In genomic region chr5:142644640-142645361, GRCh38 we compare ENCODE assay signal across 11 cellular contexts. TPM values are rescaled to one million over a fixed set of nuclear protein-coding genes. Genes with fewer than 3 reads are reported as not detected.
DNase-seq lines count a peak whose midpoint lies in the region; ATAC-seq and TF ChIP-seq lines count a peak whose summit lies in the region.
"Had no signal": no experiment of that assay in that cellular context is flagged by ENCODE, and none has a peak within 500 bp of the region (broad histone marks: within the 10 kb centered on the region; RNA-seq: fewer than 3 reads in every experiment).

No MANE protein-coding gene starts in this region.

- H3K9me3 ChIP-seq in MG63 (no peaks in the 10 kb centered on the region; the same call in 1 of the 2 replicates), mesodermal cell (ENCODE audit: control insufficient read depth, low read length) (no peaks in the 10 kb centered on the region)

- no peak for ATAC-seq in HG03097 (IDR thresholded peaks at IDR 0.05; ENCODE audit: low FRiP score, unreplicated experiment)

- H3K27ac Mint-ChIP-seq in CD14-positive monocyte, result no peak overlapping the region

- no peak overlapping the region for H3K4me3 Mint-ChIP-seq in CD14-positive monocyte

- H3K27ac ChIP-seq in mesodermal cell (ENCODE audit: low read depth, low read length, severe bottlenecking), result peak overlapping the region; percentile 81

- 48 to 75% methylated on average over 7 to 9 of the region's 10 CpGs for WGBS in mesodermal cell (ENCODE audit: insufficient coverage in 2 of 2), 2 experiments

- TF ChIP-seq CTCF in CD14-positive monocyte (IDR thresholded peaks at IDR 0.05) (no peak), GM13976 (IDR thresholded peaks at IDR 0.05; ENCODE audit: borderline replicate concordance, control extremely low read depth, extremely low read depth, insufficient read depth, missing control alignments) (no peak)

- H3K27me3 ChIP-seq in MG63, result no peaks in the 10 kb centered on the region

- peaks cover 35% of the 10 kb centered on the region for H3K4me1 ChIP-seq in mesodermal cell (ENCODE audit: control insufficient read depth, insufficient read depth, low read length, poor library complexity, severe bottlenecking)

- H3K4me1 Mint-ChIP-seq in CD14-positive monocyte, result no peaks in the 10 kb centered on the region

- intact Hi-C loops in CD14-positive monocyte (cut with micrococcal nuclease), result no loop called here

- in situ Hi-C loops in ACHN (cut with HindIII; ENCODE audit: low pct_ligation_motif_present, low pct_unique_long_range_greater_than_20kb, low sequenced_read_pairs) (no loop called here), GM13976 (cut with MboI; ENCODE audit: low sequenced_read_pairs, unreplicated experiment) (no loop called here)

- H3K9me3 Mint-ChIP-seq in CD14-positive monocyte, result no peaks in the 10 kb centered on the region

- no peaks in the 10 kb centered on the region for H3K36me3 Mint-ChIP-seq in CD14-positive monocyte

- peaks cover 2 to 8% (median 6%) of the 10 kb centered on the region in 3 donors for H3K27me3 Mint-ChIP-seq in CD14-positive monocyte (ENCODE audit: low read depth in 3 of 3)

- H3K36me3 ChIP-seq in MG63, result no peaks in the 10 kb centered on the region
- no peaks in the 10 kb centered on the region for H3K36me3 ChIP-seq in mesodermal cell (ENCODE audit: control insufficient read depth, insufficient read depth, low read length)

- DNase-seq in ACHN (peak; percentile 92), MG63 (peak; percentile 99), dedifferentiated amniotic fluid mesenchymal stem cell (ENCODE audit: extremely low spot score) (peak; percentile 98), CD14-positive monocyte (ENCODE audit: low spot score) (no peak), GM13976 (ENCODE audit: low spot score) (no peak)
- no peak for DNase-seq in activated T-cell treated with anti-CD3 and anti-CD28 coated beads, Interleukin-2, amount 50 U/mL, for 48 hours
- DNase-seq: activated gamma-delta T cell treated with Interleukin-2 at 50 U/mL for 16 hours, NCI-H524 had no signal

- H3K4me3 ChIP-seq in MG63 (no peak overlapping the region), mesodermal cell (ENCODE audit: extremely low read depth, insufficient read depth, low read length, poor library complexity, severe bottlenecking) (no peak overlapping the region)

RNA-seq across cellular contexts. Expression of gene FGF1, which starts 41.1 kb away (rescaled TPM):
- total RNA-seq in MG63 (2014; rRNA removed; shearing (Covaris generic); ENCODE audit: low replicate concordance), result 0.57 and 1.1 TPM in 2 replicates
- 11.1 TPM for polyA plus RNA-seq in mesodermal cell (2013, experiment 1 of 2)
- 6.6 TPM for polyA plus RNA-seq in mesodermal cell (2013, experiment 2 of 2)
- not detected for polyA plus RNA-seq in CD14-positive monocyte
- total RNA-seq: mononuclear cell had no signal

Comparison
In these comparisons a context has a peak if more than half of its experiments do, and no peak if none do; other contexts are left out.
1. DNase-seq: peak in ACHN (single experiment), MG63 (single experiment) and dedifferentiated amniotic fluid mesenchymal stem cell (single experiment); none in CD14-positive monocyte (single experiment), GM13976 (single experiment) and activated T-cell treated with anti-CD3 and anti-CD28 coated beads, Interleukin-2, amount 50 U/mL, for 48 hours (0 of 2).